In genomic region chr3:186566772-186567071, GRCh38 we compare ENCODE assay signal across 8 cellular contexts. TPM values are rescaled to one million over a fixed set of nuclear protein-coding genes. Genes with fewer than 3 reads are reported as not detected.
A peak's percentile ranks its signal among the peaks of the same experiment; 100 is the strongest.
DNase-seq lines count a peak whose midpoint lies in the region; ATAC-seq and TF ChIP-seq lines count a peak whose summit lies in the region.

No MANE protein-coding gene starts in this region.

- no peak for TF ChIP-seq POLR2A in heart left ventricle (IDR thresholded peaks at IDR 0.05)

- peak overlapping the region; percentile 86 for H3K27ac Mint-ChIP-seq in activated CD4-positive, alpha-beta memory T cell treated with anti-CD3 and anti-CD28 coated beads for 36 hours

- TF ChIP-seq CTCF in heart left ventricle (IDR thresholded peaks at IDR 0.05), result no peak
- TF ChIP-seq CTCF in GM13977 (IDR thresholded peaks at IDR 0.05; ENCODE audit: extremely low read depth, insufficient read depth, missing control alignments), result no peak

- POLR2A ChIA-PET in activated CD4-positive, alpha-beta memory T cell treated with anti-CD3 and anti-CD28 coated beads for 36 hours (lab: Charles Lee), result interaction anchor here (1.0 to 2.6 kb wide), 4 partner anchors 30 to 629 kb away, joined by 3 to 11 read pairs (median 6); partner anchors contain the start of genes EIF4A2 and TRA2B

- in situ Hi-C loops in GM13977 (cut with MboI; ENCODE audit: low pct_unique_long_range_greater_than_20kb, low sequenced_read_pairs, unreplicated experiment) (no loop called here), KBM-7 (cut with MboI; ENCODE audit: low pct_unique_long_range_greater_than_20kb, low sequenced_read_pairs) (no loop called here)

- ATAC-seq in heart left ventricle, result no peak
- no peak for ATAC-seq in left ventricle myocardium superior

- WGBS in heart left ventricle, 4 donors, result 0 to 2% (median 0%) methylated on average over 7 to 14 of the region's 14 CpGs

- H3K36me3 ChIP-seq in heart left ventricle (peaks cover 0 to 24% (median 18%) of the 10 kb centered on the region in 9 donors), iPS-18a (ENCODE audit: control insufficient read depth, low read depth, low read length) (no peaks in the 10 kb centered on the region), subcutaneous abdominal adipose tissue (ENCODE audit: control insufficient read depth in 5 of 5, insufficient read depth in 5 of 5, low read length in 5 of 5) (peaks cover 0 to 14% (median 5%) of the 10 kb centered on the region in 5 donors)

- no peak for DNase-seq in heart left ventricle
- no peak for DNase-seq in left ventricle myocardium superior
- DNase-seq in activated CD4-positive, alpha-beta memory T cell treated with anti-CD3 and anti-CD28 coated beads for 36 hours, result no peak
- no peak for DNase-seq in GM13977 (ENCODE audit: low spot score)
- no peak for DNase-seq in KBM-7
- DNase-seq in NCI-H446 treated with DMSO at 0.1 percent for 48 hours (lab: John Stamatoyannopoulos, UW), result no peak

- intact Hi-C loops in heart left ventricle (cut with DNase I) (loop anchor here in 3 of 10 donors (2.0 to 10.0 kb wide), 3 partner anchors 216 to 462 kb away; partner anchors contain the start of genes ETV5 (in 2 of the 3) and EIF4A2 (in 1 of the 3)), left ventricle myocardium superior (cut with micrococcal nuclease) (no loop called here)
- intact Hi-C loops in activated CD4-positive, alpha-beta memory T cell treated with anti-CD3 and anti-CD28 coated beads for 36 hours (cut with micrococcal nuclease), result loop anchor here (1.0 to 5.0 kb wide), 3 partner anchors 48 to 461 kb away; partner anchors contain the start of gene RFC4

- H3K4me3 ChIP-seq in heart left ventricle (peak overlapping the region; percentile 59 to 92 (median 83)), iPS-18a (ENCODE audit: low read length) (peak overlapping the region; percentile 91), subcutaneous abdominal adipose tissue (ENCODE audit: low read depth in 1 of 5, low read length in 5 of 5) (peak overlapping the region; percentile 86 to 100 (median 97))

- peak overlapping the region; percentile 74 for H3K9ac ChIP-seq in iPS-18a (ENCODE audit: low read length)
- peak overlapping the region; percentile 88 to 99 (median 98) for H3K9ac ChIP-seq in subcutaneous abdominal adipose tissue (ENCODE audit: low read length in 5 of 5)

- H3K36me3 Mint-ChIP-seq in activated CD4-positive, alpha-beta memory T cell treated with anti-CD3 and anti-CD28 coated beads for 36 hours, result peaks cover 16% of the 10 kb centered on the region

- H3K27me3 Mint-ChIP-seq in activated CD4-positive, alpha-beta memory T cell treated with anti-CD3 and anti-CD28 coated beads for 36 hours, result no peaks in the 10 kb centered on the region

- H3K27ac ChIP-seq in heart left ventricle (peak overlapping the region; percentile 59 to 94 (median 86)), iPS-18a (ENCODE audit: low read length) (no peak overlapping the region), subcutaneous abdominal adipose tissue (ENCODE audit: low read depth, low read length) (peak overlapping the region; percentile 79)

- H3K9me3 Mint-ChIP-seq in activated CD4-positive, alpha-beta memory T cell treated with anti-CD3 and anti-CD28 coated beads for 36 hours, result no peaks in the 10 kb centered on the region

- H3K4me3 Mint-ChIP-seq in activated CD4-positive, alpha-beta memory T cell treated with anti-CD3 and anti-CD28 coated beads for 36 hours, result peak overlapping the region; percentile 89

- no peaks in the 10 kb centered on the region for H3K27me3 ChIP-seq in heart left ventricle
- no peaks in the 10 kb centered on the region for H3K27me3 ChIP-seq in iPS-18a (ENCODE audit: control insufficient read depth, insufficient read depth, low read length)
- H3K27me3 ChIP-seq in subcutaneous abdominal adipose tissue (ENCODE audit: control insufficient read depth in 5 of 5, insufficient read depth in 4 of 5, low read length in 5 of 5), result no peaks in the 10 kb centered on the region

- peaks cover 59% of the 10 kb centered on the region for H3K4me1 Mint-ChIP-seq in activated CD4-positive, alpha-beta memory T cell treated with anti-CD3 and anti-CD28 coated beads for 36 hours (ENCODE audit: low read depth)

- H3K9me3 ChIP-seq in heart left ventricle (no peaks in the 10 kb centered on the region), iPS-18a (ENCODE audit: control insufficient read depth, low read depth, low read length) (no peaks in the 10 kb centered on the region), subcutaneous abdominal adipose tissue (ENCODE audit: control insufficient read depth in 5 of 5, low read length in 5 of 5) (no peaks in the 10 kb centered on the region)

- H3K4me1 ChIP-seq in heart left ventricle (peaks cover 5 to 56% (median 38%) of the 10 kb centered on the region in 12 donors), iPS-18a (ENCODE audit: control insufficient read depth, low read depth, low read length) (peaks cover 12% of the 10 kb centered on the region), subcutaneous abdominal adipose tissue (ENCODE audit: control insufficient read depth in 5 of 5, insufficient read depth in 5 of 5, low read length in 5 of 5) (peaks cover 7 to 37% (median 35%) of the 10 kb centered on the region in 5 donors)

- CTCF ChIA-PET in activated CD4-positive, alpha-beta memory T cell treated with anti-CD3 and anti-CD28 coated beads for 36 hours (lab: Charles Lee), result interaction anchor here (1.3 to 9.2 kb wide), 5 partner anchors 26 to 623 kb away, joined by 3 to 85 read pairs (median 6); partner anchors contain the start of gene AHSG

RNA-seq across cellular contexts. Expression of gene TBCCD1, which starts 0.4 kb away (rescaled TPM):
- total RNA-seq in heart left ventricle (1 to 10 TPM; 6.2 to 9.8 (median 7.6) TPM), left ventricle myocardium superior (7.1 TPM)
- polyA plus RNA-seq in heart left ventricle, result 10 to 100 TPM in 1 of 2 donors, 1 to 10 TPM in 1; 2.9 to 10.3 TPM
- total RNA-seq in activated CD4-positive, alpha-beta memory T cell treated with anti-CD3 and anti-CD28 coated beads for 36 hours, result 10 to 100 TPM; 10.6 to 12.1 TPM

RNA-seq across cellular contexts. Expression of gene DNAJB11, which starts 3.8 kb away (rescaled TPM):
- total RNA-seq in heart left ventricle (10 to 100 TPM; 17.3 to 37.7 (median 25.2) TPM), left ventricle myocardium superior (23.6 TPM)
- polyA plus RNA-seq in heart left ventricle, result 100 to 1,000 TPM in 1 of 2 donors, 10 to 100 TPM in 1; 33.7 to 151 TPM
- 10 to 100 TPM; 36.9 to 39.5 TPM for total RNA-seq in activated CD4-positive, alpha-beta memory T cell treated with anti-CD3 and anti-CD28 coated beads for 36 hours

RNA-seq across cellular contexts. Expression of gene CRYGS, which starts 22.5 kb away (rescaled TPM):
- total RNA-seq in heart left ventricle, result 1 to 10 TPM in 2 of 9 donors, under 1 TPM in 6, not detected in 1; 0.18 to 1.6 (median 0.76) TPM
- polyA plus RNA-seq in heart left ventricle, result 1 to 10 TPM in 1 of 2 donors, under 1 TPM in 1; 0.32 to 2.7 TPM
- total RNA-seq in left ventricle myocardium superior, result 0.55 TPM
- total RNA-seq in activated CD4-positive, alpha-beta memory T cell treated with anti-CD3 and anti-CD28 coated beads for 36 hours, result 1 to 10 TPM; 2.5 to 2.7 TPM

RNA-seq across cellular contexts. Expression of gene AHSG, which starts 46.1 kb away (rescaled TPM):
- total RNA-seq in heart left ventricle (not detected), left ventricle myocardium superior (not detected)
- polyA plus RNA-seq in heart left ventricle, result under 1 TPM in 1 of 2 donors, not detected in 1; 0.06 TPM
- total RNA-seq in activated CD4-positive, alpha-beta memory T cell treated with anti-CD3 and anti-CD28 coated beads for 36 hours, result not detected
